In the genomic region with DNA sequence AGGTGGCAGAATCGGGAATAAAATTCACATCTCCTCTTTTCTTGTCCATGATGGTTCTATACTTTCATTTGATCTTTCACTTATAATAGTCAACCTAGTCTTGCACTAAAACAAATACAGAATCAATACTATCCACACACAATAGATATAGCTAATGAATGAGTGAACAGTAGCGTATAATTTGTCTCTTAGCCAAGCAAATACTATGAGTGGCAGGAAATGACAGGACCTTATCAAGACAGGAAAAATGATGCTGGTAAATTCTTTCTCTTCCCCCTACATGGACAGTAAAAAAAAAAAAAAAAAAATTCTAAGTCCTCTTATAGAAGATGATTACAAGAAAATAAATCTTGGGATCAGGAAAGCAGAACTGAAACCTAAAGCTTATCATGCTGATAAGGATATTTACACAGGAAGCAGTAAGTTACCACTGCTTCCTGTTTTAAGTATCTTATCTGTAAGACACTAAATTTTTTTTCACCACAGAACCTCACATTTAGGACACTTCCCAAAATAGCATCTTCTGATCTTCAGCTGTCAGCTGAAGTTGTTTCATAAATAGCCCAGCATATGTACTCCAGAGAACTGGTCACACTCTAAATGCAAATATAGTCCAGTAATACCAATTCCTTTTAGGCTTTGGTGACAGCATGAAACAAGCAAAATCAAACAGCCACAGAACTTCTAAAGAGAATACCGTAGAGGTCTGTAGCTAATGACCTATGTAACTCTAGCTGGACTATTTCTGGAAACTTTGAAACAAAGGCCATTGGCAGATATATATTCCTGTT, we compare ENCODE assay signal across 8 cellular contexts. TPM values are rescaled to one million over a fixed set of nuclear protein-coding genes. Genes with fewer than 3 reads are reported as not detected.
DNase-seq lines count a peak whose midpoint lies in the region; ATAC-seq lines count a peak whose summit lies in the region.

No MANE protein-coding gene starts in this region.

- no peaks in the 10 kb centered on the region for H3K27me3 Mint-ChIP-seq in T-helper 17 cell

- ATAC-seq in GM19372 (IDR thresholded peaks at IDR 0.05; ENCODE audit: low read depth, unreplicated experiment) = peak; percentile 96
- ATAC-seq in HG03342 (IDR thresholded peaks at IDR 0.05; ENCODE audit: unreplicated experiment) = peak; percentile 98
- ATAC-seq in T-helper 17 cell = peak; percentile 87

- H3K9me3 ChIP-seq in BLaER1 = peaks cover 49% of the 10 kb centered on the region
- H3K9me3 ChIP-seq in T-helper 17 cell (ENCODE audit: control insufficient read depth, low read length, poor library complexity, severe bottlenecking) = no peaks in the 10 kb centered on the region

- H3K27ac ChIP-seq in BLaER1 = peak overlapping the region; percentile 86

- H3K4me3 ChIP-seq in BLaER1 = peak overlapping the region; percentile 45

- H3K4me2 ChIP-seq in BLaER1 = peak overlapping the region; percentile 83

- H3K27me3 ChIP-seq in BLaER1 = no peaks in the 10 kb centered on the region

- no peaks in the 10 kb centered on the region for H4K20me1 ChIP-seq in BLaER1

- H3K27ac Mint-ChIP-seq in T-helper 17 cell = no peak overlapping the region

- H3K4me1 ChIP-seq in BLaER1 = peaks cover 59% of the 10 kb centered on the region

- no peaks in the 10 kb centered on the region for H3K36me3 Mint-ChIP-seq in T-helper 17 cell (ENCODE audit: low read depth)

- DNase-seq in T-helper 17 cell = no peak
- peak; percentile 33 for DNase-seq in inferior parietal cortex (ENCODE audit: extremely low spot score)
- no peak for DNase-seq in stimulated activated CD4-positive, alpha-beta T cell treated with anti-CD3 and anti-CD28 coated beads, Interleukin-4, amount 100 ng/mL, for 4 hours
- no peak for DNase-seq in NCI-H2196 treated with DMSO at 0.1 percent for 48 hours (lab: John Stamatoyannopoulos, UW; ENCODE audit: unreplicated experiment)
- no peak for DNase-seq in activated gamma-delta T cell treated with Interleukin-2 at 50 U/mL for 16 hours

- peaks cover 16% of the 10 kb centered on the region for H3K4me1 Mint-ChIP-seq in T-helper 17 cell

- H3K36me3 ChIP-seq in BLaER1 = peaks cover 34% of the 10 kb centered on the region

- peak overlapping the region; percentile 70 for H3K9ac ChIP-seq in BLaER1

- peak overlapping the region; percentile 69 for H3K4me3 Mint-ChIP-seq in T-helper 17 cell

RNA-seq across cellular contexts. Expression of a gene that starts 27.0 kb away (rescaled TPM):
- 1 to 10 TPM in 1 of 2 donors, under 1 TPM in 1; 0.90 to 6.2 TPM for total RNA-seq in T-helper 17 cell
